Comparison of ENCODE assay signal across 1 cellular context in the genomic region with DNA sequence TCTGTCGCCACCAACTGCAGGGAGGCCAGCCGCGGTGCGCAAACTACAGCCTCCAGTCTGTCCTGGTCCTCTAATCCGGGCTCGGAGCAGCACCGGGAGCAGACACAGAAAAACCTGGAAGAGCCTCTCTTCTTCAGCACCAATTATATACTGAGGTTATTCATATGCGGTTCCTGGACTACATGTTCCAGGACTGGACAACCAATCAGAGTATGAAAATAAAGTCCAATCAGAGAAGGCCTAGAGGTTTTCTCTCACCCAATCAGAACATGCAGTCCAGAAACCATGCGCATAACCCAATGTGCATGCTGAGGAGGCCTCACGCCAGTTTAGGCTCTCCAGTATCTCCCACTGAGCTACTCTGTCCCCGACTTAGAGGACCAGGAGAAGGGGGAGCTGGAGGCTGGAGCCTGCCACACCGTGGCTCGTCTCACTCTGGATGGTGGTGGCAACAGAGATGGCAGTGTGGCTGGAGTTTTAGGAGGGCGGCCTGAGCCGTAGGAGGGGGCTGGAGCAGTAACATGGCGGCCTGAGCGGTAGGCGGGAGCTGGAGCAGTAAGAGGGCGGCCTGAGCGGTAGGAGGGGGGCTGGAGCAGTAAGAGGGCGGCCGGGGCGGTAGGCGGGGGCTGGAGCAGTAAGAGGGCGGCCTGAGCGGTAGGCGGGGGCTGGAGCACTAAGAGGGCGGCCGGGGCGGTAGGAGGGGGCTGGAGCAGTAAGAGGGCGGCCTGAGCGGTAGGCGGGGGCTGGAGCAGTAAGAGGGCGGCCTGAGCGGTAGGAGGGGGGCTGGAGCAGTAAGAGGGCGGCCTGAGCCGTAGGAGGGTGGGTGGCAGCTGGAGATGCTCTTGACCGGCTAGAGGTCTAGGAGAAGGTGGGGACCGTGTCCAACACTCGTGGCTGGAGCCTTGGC.
TF ChIP-seq lines count a peak whose summit lies in the region.

No MANE protein-coding gene starts in this region.

TF ChIP-seq in HEK293, 187 proteins besides CTCF, POLR2A, EP300 and RAD21:
- TF ChIP-seq, protein P1, sequence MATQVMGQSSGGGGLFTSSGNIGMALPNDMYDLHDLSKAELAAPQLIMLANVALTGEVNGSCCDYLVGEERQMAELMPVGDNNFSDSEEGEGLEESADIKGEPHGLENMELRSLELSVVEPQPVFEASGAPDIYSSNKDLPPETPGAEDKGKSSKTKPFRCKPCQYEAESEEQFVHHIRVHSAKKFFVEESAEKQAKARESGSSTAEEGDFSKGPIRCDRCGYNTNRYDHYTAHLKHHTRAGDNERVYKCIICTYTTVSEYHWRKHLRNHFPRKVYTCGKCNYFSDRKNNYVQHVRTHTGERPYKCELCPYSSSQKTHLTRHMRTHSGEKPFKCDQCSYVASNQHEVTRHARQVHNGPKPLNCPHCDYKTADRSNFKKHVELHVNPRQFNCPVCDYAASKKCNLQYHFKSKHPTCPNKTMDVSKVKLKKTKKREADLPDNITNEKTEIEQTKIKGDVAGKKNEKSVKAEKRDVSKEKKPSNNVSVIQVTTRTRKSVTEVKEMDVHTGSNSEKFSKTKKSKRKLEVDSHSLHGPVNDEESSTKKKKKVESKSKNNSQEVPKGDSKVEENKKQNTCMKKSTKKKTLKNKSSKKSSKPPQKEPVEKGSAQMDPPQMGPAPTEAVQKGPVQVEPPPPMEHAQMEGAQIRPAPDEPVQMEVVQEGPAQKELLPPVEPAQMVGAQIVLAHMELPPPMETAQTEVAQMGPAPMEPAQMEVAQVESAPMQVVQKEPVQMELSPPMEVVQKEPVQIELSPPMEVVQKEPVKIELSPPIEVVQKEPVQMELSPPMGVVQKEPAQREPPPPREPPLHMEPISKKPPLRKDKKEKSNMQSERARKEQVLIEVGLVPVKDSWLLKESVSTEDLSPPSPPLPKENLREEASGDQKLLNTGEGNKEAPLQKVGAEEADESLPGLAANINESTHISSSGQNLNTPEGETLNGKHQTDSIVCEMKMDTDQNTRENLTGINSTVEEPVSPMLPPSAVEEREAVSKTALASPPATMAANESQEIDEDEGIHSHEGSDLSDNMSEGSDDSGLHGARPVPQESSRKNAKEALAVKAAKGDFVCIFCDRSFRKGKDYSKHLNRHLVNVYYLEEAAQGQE (tag by site-specific recombination; IDR thresholded peaks at IDR 0.05) = no peak
- TF ChIP-seq ZNF350 (tag by site-specific recombination; IDR thresholded peaks at IDR 0.05) (no peak), KLF10 (tag by site-specific recombination; IDR thresholded peaks at IDR 0.05) (no peak), ZNF148 (tag by site-specific recombination; IDR thresholded peaks at IDR 0.05; ENCODE audit: borderline replicate concordance) (no peak), ZSCAN5A (tag by site-specific recombination; IDR thresholded peaks at IDR 0.05) (no peak), ZIC2 (tag by site-specific recombination; IDR thresholded peaks at IDR 0.05) (no peak), ZNF140 (tag by site-specific recombination; IDR thresholded peaks at IDR 0.05) (no peak), ZFHX2 (tag by site-specific recombination; conservative IDR thresholded peaks at IDR 0.05) (peak; percentile 53; the same call in 1 of the 2 replicates), ZBTB21 (tag by site-specific recombination; IDR thresholded peaks at IDR 0.05) (no peak), ZXDB (tag by site-specific recombination; IDR thresholded peaks at IDR 0.05) (no peak), ZNF777 (tag by site-specific recombination; IDR thresholded peaks at IDR 0.05; ENCODE audit: borderline replicate concordance) (no peak), EGR2 (tag by site-specific recombination; IDR thresholded peaks at IDR 0.05; ENCODE audit: low read depth) (peak; percentile 28; the same call in 1 of the 2 replicates), ZNF214 (tag by site-specific recombination; IDR thresholded peaks at IDR 0.05; ENCODE audit: borderline replicate concordance) (no peak), OSR2 (tag by site-specific recombination; IDR thresholded peaks at IDR 0.05) (no peak), ZNF133 (tag by site-specific recombination; IDR thresholded peaks at IDR 0.05) (0 out of 2 replicates have a peak, but pooled peaks have one; percentile 14), WT1 (tag by site-specific recombination; IDR thresholded peaks at IDR 0.05) (no peak), ZNF843 (tag by site-specific recombination; IDR thresholded peaks at IDR 0.05) (no peak), ZFP41 (tag by site-specific recombination; IDR thresholded peaks at IDR 0.05; ENCODE audit: borderline replicate concordance) (no peak), ZNF37A (tag by site-specific recombination; IDR thresholded peaks at IDR 0.05) (no peak), ZNF785 (tag by site-specific recombination; IDR thresholded peaks at IDR 0.05) (no peak), GLI2 (tag by site-specific recombination; IDR thresholded peaks at IDR 0.05; ENCODE audit: borderline replicate concordance, low read depth) (no peak), ZNF26 (tag by site-specific recombination; IDR thresholded peaks at IDR 0.05) (no peak)
- TF ChIP-seq, protein P2, sequence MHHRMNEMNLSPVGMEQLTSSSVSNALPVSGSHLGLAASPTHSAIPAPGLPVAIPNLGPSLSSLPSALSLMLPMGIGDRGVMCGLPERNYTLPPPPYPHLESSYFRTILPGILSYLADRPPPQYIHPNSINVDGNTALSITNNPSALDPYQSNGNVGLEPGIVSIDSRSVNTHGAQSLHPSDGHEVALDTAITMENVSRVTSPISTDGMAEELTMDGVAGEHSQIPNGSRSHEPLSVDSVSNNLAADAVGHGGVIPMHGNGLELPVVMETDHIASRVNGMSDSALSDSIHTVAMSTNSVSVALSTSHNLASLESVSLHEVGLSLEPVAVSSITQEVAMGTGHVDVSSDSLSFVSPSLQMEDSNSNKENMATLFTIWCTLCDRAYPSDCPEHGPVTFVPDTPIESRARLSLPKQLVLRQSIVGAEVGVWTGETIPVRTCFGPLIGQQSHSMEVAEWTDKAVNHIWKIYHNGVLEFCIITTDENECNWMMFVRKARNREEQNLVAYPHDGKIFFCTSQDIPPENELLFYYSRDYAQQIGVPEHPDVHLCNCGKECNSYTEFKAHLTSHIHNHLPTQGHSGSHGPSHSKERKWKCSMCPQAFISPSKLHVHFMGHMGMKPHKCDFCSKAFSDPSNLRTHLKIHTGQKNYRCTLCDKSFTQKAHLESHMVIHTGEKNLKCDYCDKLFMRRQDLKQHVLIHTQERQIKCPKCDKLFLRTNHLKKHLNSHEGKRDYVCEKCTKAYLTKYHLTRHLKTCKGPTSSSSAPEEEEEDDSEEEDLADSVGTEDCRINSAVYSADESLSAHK (tag by site-specific recombination; IDR thresholded peaks at IDR 0.05) = no peak
TF ChIP-seq in HEK293: peak in this region for 3.
